In the genomic region with DNA sequence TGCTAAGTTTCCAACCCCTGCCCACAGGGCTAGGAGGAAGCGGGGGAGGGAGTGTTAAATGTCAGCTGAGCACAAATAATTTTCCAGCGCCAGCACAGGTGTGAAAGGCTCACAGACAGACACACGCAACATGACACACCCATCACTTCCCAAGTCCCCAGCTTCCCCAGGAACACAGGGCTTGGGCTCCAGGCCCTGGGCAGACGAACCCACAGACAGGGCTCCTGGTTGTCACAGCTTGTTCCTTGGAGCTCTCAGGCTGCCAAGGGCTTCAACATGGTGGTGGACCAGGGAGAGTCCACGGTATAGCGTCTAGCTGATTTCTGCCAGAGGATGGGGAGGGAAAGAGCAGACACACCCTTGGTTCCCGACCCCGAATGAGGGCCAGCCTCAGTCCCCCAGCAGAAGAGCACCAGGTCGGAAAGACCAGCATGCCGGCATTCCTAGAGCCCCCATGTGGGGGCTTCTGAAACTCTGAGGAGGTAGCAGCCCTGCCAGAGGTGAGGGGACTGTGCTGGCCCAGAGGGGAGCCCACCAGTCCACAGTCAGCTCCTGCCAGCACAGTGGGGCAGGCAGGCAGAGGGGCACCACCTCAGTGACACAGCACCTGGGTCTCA, we compare ENCODE assay signal across 13 cellular contexts. TPM values are rescaled to one million over a fixed set of nuclear protein-coding genes. Genes with fewer than 3 reads are reported as not detected.
DNase-seq lines count a peak whose midpoint lies in the region; ATAC-seq and TF ChIP-seq lines count a peak whose summit lies in the region.
"Had no signal": no experiment of that assay in that cellular context is flagged by ENCODE, and none has a peak within 500 bp of the region (broad histone marks: within the 10 kb centered on the region; RNA-seq: fewer than 3 reads in every experiment).

No MANE protein-coding gene starts in this region.

- ATAC-seq in stimulated activated naive CD8-positive, alpha-beta T cell treated with anti-CD3 and anti-CD28 coated beads, Interleukin-15, amount 100 ng/mL, for 72 hours, result no peak
- no peak for ATAC-seq in GM19467 (IDR thresholded peaks at IDR 0.05; ENCODE audit: unreplicated experiment)
- ATAC-seq: gastrocnemius medialis had no signal

- intact Hi-C loops in colonic mucosa (cut with DNase I), result no loop called here

- DNase-seq in activated CD8-positive, alpha-beta memory T cell treated with anti-CD3 and anti-CD28 coated beads for 24 hours, result peak; percentile 81
- no peak for DNase-seq in activated CD8-positive, alpha-beta memory T cell treated with anti-CD3 and anti-CD28 coated beads, Interleukin-2, amount 50 U/mL, for 48 hours
- DNase-seq in WERI-Rb-1 (peak; percentile 8), colonic mucosa (no peak), HT-29 (ENCODE audit: low spot score) (no peak), NCI-H1048 (lab: John Stamatoyannopoulos, UW) (no peak)
- DNase-seq in stimulated activated naive CD8-positive, alpha-beta T cell treated with anti-CD3 and anti-CD28 coated beads, Interleukin-15, amount 100 ng/mL, for 72 hours, result peak in 1 of 2 donors; percentile 58
- DNase-seq: gastrocnemius medialis had no signal

- H3K27me3 ChIP-seq in WERI-Rb-1 (ENCODE audit: insufficient read depth, low read depth, severe bottlenecking) (no peaks in the 10 kb centered on the region), colonic mucosa (no peaks in the 10 kb centered on the region)
- H3K27me3 ChIP-seq: gastrocnemius medialis had no signal

- peak overlapping the region in 1 of 2 donors; percentile 40 for H3K9ac ChIP-seq in colonic mucosa (ENCODE audit: low read depth in 2 of 2, low read length in 2 of 2)

- peak overlapping the region; percentile 97 to 98 for H3K4me3 Mint-ChIP-seq in stimulated activated naive CD8-positive, alpha-beta T cell treated with anti-CD3 and anti-CD28 coated beads, Interleukin-15, amount 100 ng/mL, for 72 hours

- H3K27ac Mint-ChIP-seq in stimulated activated naive CD8-positive, alpha-beta T cell treated with anti-CD3 and anti-CD28 coated beads, Interleukin-15, amount 100 ng/mL, for 72 hours, result peak overlapping the region; percentile 94 to 99

- no peaks in the 10 kb centered on the region for H3K27me3 Mint-ChIP-seq in stimulated activated naive CD8-positive, alpha-beta T cell treated with anti-CD3 and anti-CD28 coated beads, Interleukin-15, amount 100 ng/mL, for 72 hours

- TF ChIP-seq CTCF in WERI-Rb-1 (IDR thresholded peaks at IDR 0.05; ENCODE audit: low read depth, low read length), result no peak
- TF ChIP-seq CTCF in colonic mucosa (IDR thresholded peaks at IDR 0.05), result no peak

- H3K9me3 Mint-ChIP-seq in stimulated activated naive CD8-positive, alpha-beta T cell treated with anti-CD3 and anti-CD28 coated beads, Interleukin-15, amount 100 ng/mL, for 72 hours, result no peaks in the 10 kb centered on the region

- peaks cover 74% of the 10 kb centered on the region for H3K4me1 Mint-ChIP-seq in stimulated activated naive CD8-positive, alpha-beta T cell treated with anti-CD3 and anti-CD28 coated beads, Interleukin-15, amount 100 ng/mL, for 72 hours

- H3K4me3 ChIP-seq in WERI-Rb-1 (ENCODE audit: low read depth, low read length), result peak overlapping the region; percentile 79
- H3K4me3 ChIP-seq in colonic mucosa, result peak overlapping the region; percentile 47
- H3K4me3 ChIP-seq: A549, SJSA1 had no signal

- H3K9me3 ChIP-seq in WERI-Rb-1 (ENCODE audit: severe bottlenecking) (no peaks in the 10 kb centered on the region), colonic mucosa (no peaks in the 10 kb centered on the region)
- H3K9me3 ChIP-seq: A549, gastrocnemius medialis had no signal

- peak overlapping the region; percentile 85 for H3K27ac ChIP-seq in WERI-Rb-1
- H3K27ac ChIP-seq in colonic mucosa, result no peak overlapping the region
- H3K27ac ChIP-seq: A549, SJSA1 had no signal

- no peaks in the 10 kb centered on the region for H3K4me1 ChIP-seq in colonic mucosa

- H3K36me3 ChIP-seq in WERI-Rb-1 (peaks cover 28% of the 10 kb centered on the region), colonic mucosa (no peaks in the 10 kb centered on the region)
- H3K36me3 ChIP-seq: gastrocnemius medialis had no signal

RNA-seq across cellular contexts. Expression of a gene that starts 1.9 kb away (rescaled TPM):
- total RNA-seq in colonic mucosa, result 1 to 10 TPM; 1.6 to 5.1 TPM
- 73.5 and 75.7 TPM in 2 replicates for total RNA-seq in HT-29 (2014; rRNA removed; shearing (Covaris generic))

RNA-seq across cellular contexts. Expression of a gene that starts 5.0 kb away (rescaled TPM):
- under 1 TPM in 1 of 2 donors, not detected in 1; 0.82 TPM for total RNA-seq in colonic mucosa
- total RNA-seq in HT-29 (2014; rRNA removed; shearing (Covaris generic)), result 0.18 and 2.5 TPM in 2 replicates
- total RNA-seq: gastrocnemius medialis, myocyte, SJSA1 had no signal

RNA-seq across cellular contexts. Expression of a gene that starts 27.0 kb away (rescaled TPM):
- under 1 TPM; 0.54 to 0.90 TPM for total RNA-seq in colonic mucosa
- 0.46 TPM in 1 of 2 replicates, not detected in the other for total RNA-seq in HT-29 (2014; rRNA removed; shearing (Covaris generic))
- total RNA-seq: M059J, myocyte, SJSA1 had no signal

Comparison
In these comparisons a context has a peak if more than half of its experiments do, and no peak if none do; other contexts are left out.
1. DNase-seq: peak in activated CD8-positive, alpha-beta memory T cell treated with anti-CD3 and anti-CD28 coated beads for 24 hours (single experiment) and WERI-Rb-1 (single experiment); none in activated CD8-positive, alpha-beta memory T cell treated with anti-CD3 and anti-CD28 coated beads, Interleukin-2, amount 50 U/mL, for 48 hours (single experiment), colonic mucosa (single experiment), HT-29 (single experiment) and NCI-H1048 (single experiment).
2. RNA of a gene that starts 1.9 kb away (total RNA-seq): 73.5 to 75.7 TPM in HT-29; 1.6 to 5.1 TPM in colonic mucosa; every median in the first group is over 10 times any median in the second.